Comparison of ENCODE assay signal across 17 cellular contexts in the genomic region with DNA sequence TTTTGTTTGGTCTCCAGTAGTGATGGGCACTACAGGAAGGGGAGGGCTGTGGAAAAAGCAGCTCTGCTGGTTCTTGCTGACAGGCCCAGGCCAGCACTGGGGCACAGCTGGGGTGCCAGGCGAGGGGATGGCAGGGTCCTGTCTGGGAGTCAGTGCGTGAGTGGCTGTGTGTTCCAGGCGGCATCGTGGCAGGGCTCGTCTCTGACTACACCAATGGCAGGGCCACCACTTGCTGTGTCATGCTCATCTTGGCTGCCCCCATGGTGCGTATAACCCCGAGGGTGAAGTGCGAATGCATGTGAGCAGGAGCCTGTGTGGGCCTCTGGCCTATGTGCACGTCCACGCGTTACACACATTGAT.
"Had no signal": no experiment of that assay in that cellular context is flagged by ENCODE, and none has a peak within 500 bp of the region (broad histone marks: within the 10 kb centered on the region; RNA-seq: fewer than 3 reads in every experiment).

No MANE protein-coding gene starts in this region.

- H3K4me1 ChIP-seq: parathyroid adenoma, tibial artery had no signal

- DNase-seq: activated CD4-positive, alpha-beta T cell treated with anti-CD3 and anti-CD28 coated beads for 4 hours; activated CD8-positive, alpha-beta T cell treated with anti-CD3 and anti-CD28 coated beads for 36 hours; activated naive CD4-positive, alpha-beta T cell; activated naive CD8-positive, alpha-beta T cell treated with anti-CD3 and anti-CD28 coated beads, Interleukin-2, amount 10 ng/mL, durations not matched to agents 7 days and 5 days; cortex of kidney; effector CD4-positive, alpha-beta T cell; foreskin keratinocyte; stimulated activated CD4-positive, alpha-beta T cell treated with anti-CD3 and anti-CD28 coated beads, Interleukin-15, amount 100 ng/mL, for 24 hours; stimulated activated CD4-positive, alpha-beta T cell treated with anti-CD3 and anti-CD28 coated beads, Interleukin-4, amount 100 ng/mL, for 1 hour; stimulated activated naive CD4-positive, alpha-beta T cell; T-helper 17 cell; tibial artery had no signal

- H3K36me3 Mint-ChIP-seq: activated naive CD8-positive, alpha-beta T cell treated with anti-CD3 and anti-CD28 coated beads, Interleukin-2, amount 10 ng/mL, durations not matched to agents 7 days and 5 days; brain; mesothelial cell of epicardium had no signal

- H3K36me3 ChIP-seq: neural progenitor cell, tibial artery had no signal

- H3K9ac ChIP-seq: neural progenitor cell, parathyroid adenoma had no signal

- H3K4me3 Mint-ChIP-seq: activated CD8-positive, alpha-beta T cell treated with anti-CD3 and anti-CD28 coated beads for 36 hours; activated naive CD8-positive, alpha-beta T cell treated with anti-CD3 and anti-CD28 coated beads, Interleukin-2, amount 10 ng/mL, durations not matched to agents 7 days and 5 days; brain; central memory CD8-positive, alpha-beta T cell; mesothelial cell of epicardium; neural progenitor cell; T-helper 17 cell had no signal

- H3K27ac Mint-ChIP-seq: activated CD8-positive, alpha-beta T cell treated with anti-CD3 and anti-CD28 coated beads for 36 hours; activated naive CD8-positive, alpha-beta T cell treated with anti-CD3 and anti-CD28 coated beads, Interleukin-2, amount 10 ng/mL, durations not matched to agents 7 days and 5 days; mesothelial cell of epicardium; T-helper 17 cell had no signal

- H3K27ac ChIP-seq: neural progenitor cell, parathyroid adenoma, tibial artery had no signal

- H3K9me3 Mint-ChIP-seq: activated CD8-positive, alpha-beta T cell treated with anti-CD3 and anti-CD28 coated beads for 36 hours; activated naive CD8-positive, alpha-beta T cell treated with anti-CD3 and anti-CD28 coated beads, Interleukin-2, amount 10 ng/mL, durations not matched to agents 7 days and 5 days; brain; central memory CD8-positive, alpha-beta T cell; mesothelial cell of epicardium; neural progenitor cell had no signal

- H2AFZ ChIP-seq: neural progenitor cell, parathyroid adenoma had no signal

- H3K27me3 Mint-ChIP-seq: activated CD8-positive, alpha-beta T cell treated with anti-CD3 and anti-CD28 coated beads for 36 hours; activated naive CD8-positive, alpha-beta T cell treated with anti-CD3 and anti-CD28 coated beads, Interleukin-2, amount 10 ng/mL, durations not matched to agents 7 days and 5 days had no signal

- H3K9me3 ChIP-seq: tibial artery had no signal

- H3K4me3 ChIP-seq: neural progenitor cell, tibial artery had no signal

- ATAC-seq: activated CD8-positive, alpha-beta T cell treated with anti-CD3 and anti-CD28 coated beads for 36 hours; T-helper 17 cell had no signal

- H3K4me1 Mint-ChIP-seq: central memory CD8-positive, alpha-beta T cell; mesothelial cell of epicardium; T-helper 17 cell had no signal

- H3K79me2 ChIP-seq: parathyroid adenoma had no signal

- H3K4me2 ChIP-seq: neural progenitor cell had no signal

- H3K27me3 ChIP-seq: foreskin keratinocyte, neural progenitor cell had no signal
